Comparison of ENCODE assay signal across 40 cellular contexts in genomic region chr20:19599200-19599599, GRCh38.
"Had no signal": no experiment of that assay in that cellular context is flagged by ENCODE, and none has a peak within 500 bp of the region (broad histone marks: within the 10 kb centered on the region; RNA-seq: fewer than 3 reads in every experiment).

No MANE protein-coding gene starts in this region.

- FAIRE-seq: astrocyte, bronchial epithelial cell had no signal

- H3K36me3 Mint-ChIP-seq: activated naive CD4-positive, alpha-beta T cell treated with anti-CD3 and anti-CD28 coated beads, Interleukin-2, amount 10 ng/mL, durations not matched to agents 7 days and 5 days; activated naive CD4-positive, alpha-beta T cell treated with anti-CD3 and anti-CD28 coated beads, Interleukin-2, amount 50 U/mL, for 24 hours; activated naive CD4-positive, alpha-beta T cell treated with anti-CD3 and anti-CD28 coated beads, Interleukin-2, amount 50 U/mL, for 72 hours; activated naive CD8-positive, alpha-beta T cell; activated naive CD8-positive, alpha-beta T cell treated with anti-CD3 and anti-CD28 coated beads for 36 hours; activated naive CD8-positive, alpha-beta T cell treated with anti-CD3 and anti-CD28 coated beads, Interleukin-2, amount 10 ng/mL, durations not matched to agents 7 days and 5 days; brain had no signal

- DNase-seq: activated effector memory CD4-positive, alpha-beta T cell treated with anti-CD3 and anti-CD28 coated beads, Interleukin-2, amount 50 U/mL, for 16 hours; activated effector memory CD4-positive, alpha-beta T cell treated with Interleukin-2 at 50 U/mL for 16 hours; activated gamma-delta T cell; activated gamma-delta T cell treated with Interleukin-2 at 50 U/mL for 16 hours; activated naive CD4-positive, alpha-beta T cell; activated naive CD4-positive, alpha-beta T cell treated with anti-CD3 and anti-CD28 coated beads for 36 hours; activated naive CD4-positive, alpha-beta T cell treated with anti-CD3 and anti-CD28 coated beads, Interleukin-2, amount 10 ng/mL, durations not matched to agents 7 days and 5 days; activated naive CD4-positive, alpha-beta T cell treated with anti-CD3 and anti-CD28 coated beads, Interleukin-2, amount 50 U/mL, for 16 hours; activated naive CD4-positive, alpha-beta T cell treated with Interleukin-2 at 50 U/mL for 16 hours; activated naive CD8-positive, alpha-beta T cell treated with anti-CD3 and anti-CD28 coated beads for 36 hours; activated naive CD8-positive, alpha-beta T cell treated with anti-CD3 and anti-CD28 coated beads, Interleukin-2, amount 10 ng/mL, durations not matched to agents 7 days and 5 days; activated naive CD8-positive, alpha-beta T cell treated with anti-CD3 and anti-CD28 coated beads, Interleukin-2, amount 50 U/mL, for 24 hours; activated T-cell treated with anti-CD3 and anti-CD28 coated beads, Interleukin-2, amount 50 U/mL, for 1 hour; activated T-cell treated with anti-CD3 and anti-CD28 coated beads, Interleukin-2, amount 50 U/mL, for 24 hours; activated T-cell treated with anti-CD3 and anti-CD28 coated beads, Interleukin-2, amount 50 U/mL, for 4 hours; activated T-cell treated with anti-CD3 and anti-CD28 coated beads, Interleukin-2, amount 50 U/mL, for 48 hours; activated T-cell treated with anti-CD3 and anti-CD28 coated beads, Interleukin-2, amount 50 U/mL, for 72 hours; adrenal gland; amniotic stem cell; amygdala; anterior cingulate cortex; aorta; body of pancreas; brain microvascular endothelial cell; caudate nucleus; central memory CD4-positive, alpha-beta T cell; cerebellar nuclear complex had no signal

- H3K4me1 Mint-ChIP-seq: activated naive CD4-positive, alpha-beta T cell treated with anti-CD3 and anti-CD28 coated beads, Interleukin-2, amount 10 ng/mL, durations not matched to agents 7 days and 5 days; activated naive CD4-positive, alpha-beta T cell treated with anti-CD3 and anti-CD28 coated beads, Interleukin-2, amount 50 U/mL, for 24 hours; activated naive CD8-positive, alpha-beta T cell treated with anti-CD3 and anti-CD28 coated beads for 36 hours; activated naive CD8-positive, alpha-beta T cell treated with anti-CD3 and anti-CD28 coated beads, Interleukin-2, amount 10 ng/mL, durations not matched to agents 7 days and 5 days; activated naive CD8-positive, alpha-beta T cell treated with anti-CD3 and anti-CD28 coated beads, Interleukin-2, amount 50 U/mL, for 24 hours; activated T-helper 17 cell treated with anti-CD3 and anti-CD28 coated beads, Interleukin-2, amount 50 U/mL, for 72 hours; central memory CD8-positive, alpha-beta T cell had no signal

- ATAC-seq: activated naive CD4-positive, alpha-beta T cell treated with anti-CD3 and anti-CD28 coated beads, Interleukin-2, amount 50 U/mL, for 72 hours; activated naive CD8-positive, alpha-beta T cell treated with anti-CD3 and anti-CD28 coated beads, Interleukin-2, amount 50 U/mL, for 24 hours; activated T-cell treated with anti-CD3 and anti-CD28 coated beads, Interleukin-2, amount 50 U/mL, for 4 hours; activated T-cell treated with anti-CD3 and anti-CD28 coated beads, Interleukin-2, amount 50 U/mL, for 72 hours; activated T-helper 17 cell treated with anti-CD3 and anti-CD28 coated beads, Interleukin-2, amount 50 U/mL, for 72 hours; body of pancreas had no signal

- H3K27me3 Mint-ChIP-seq: activated naive CD4-positive, alpha-beta T cell treated with anti-CD3 and anti-CD28 coated beads, Interleukin-2, amount 10 ng/mL, durations not matched to agents 7 days and 5 days; activated naive CD8-positive, alpha-beta T cell treated with anti-CD3 and anti-CD28 coated beads for 36 hours; activated naive CD8-positive, alpha-beta T cell treated with anti-CD3 and anti-CD28 coated beads, Interleukin-2, amount 10 ng/mL, durations not matched to agents 7 days and 5 days; central memory CD8-positive, alpha-beta T cell had no signal

- H3K27ac ChIP-seq: adrenal gland, ascending aorta, body of pancreas, brain microvascular endothelial cell, breast epithelium, cardiac muscle cell had no signal

- H3K27me3 ChIP-seq: adrenal gland, ascending aorta, body of pancreas, brain microvascular endothelial cell, breast epithelium, cardiac muscle cell had no signal

- H3K27ac Mint-ChIP-seq: activated naive CD4-positive, alpha-beta T cell treated with anti-CD3 and anti-CD28 coated beads for 36 hours; activated naive CD4-positive, alpha-beta T cell treated with anti-CD3 and anti-CD28 coated beads, Interleukin-2, amount 10 ng/mL, durations not matched to agents 7 days and 5 days; activated naive CD4-positive, alpha-beta T cell treated with anti-CD3 and anti-CD28 coated beads, Interleukin-2, amount 50 U/mL, for 24 hours; activated naive CD4-positive, alpha-beta T cell treated with anti-CD3 and anti-CD28 coated beads, Interleukin-2, amount 50 U/mL, for 72 hours; activated naive CD8-positive, alpha-beta T cell; activated naive CD8-positive, alpha-beta T cell treated with anti-CD3 and anti-CD28 coated beads for 36 hours; activated naive CD8-positive, alpha-beta T cell treated with anti-CD3 and anti-CD28 coated beads, Interleukin-2, amount 10 ng/mL, durations not matched to agents 7 days and 5 days; activated naive CD8-positive, alpha-beta T cell treated with anti-CD3 and anti-CD28 coated beads, Interleukin-2, amount 50 U/mL, for 24 hours; activated T-cell treated with anti-CD3 and anti-CD28 coated beads, Interleukin-2, amount 50 U/mL, for 24 hours; activated T-cell treated with anti-CD3 and anti-CD28 coated beads, Interleukin-2, amount 50 U/mL, for 72 hours; activated T-helper 1 cell treated with anti-CD3 and anti-CD28 coated beads, Interleukin-12 subunit alpha, Interleukin-12 subunit beta, Interleukin-2, Interleukin-4 antibody, amounts not matched to agents 30 ng/mL and 10 ng/mL and 1 ng/mL, durations not matched to agents 14 hours and 24 hours and 36 hours; activated T-helper 17 cell treated with anti-CD3 and anti-CD28 coated beads, Interleukin-2, amount 50 U/mL, for 72 hours; activated T-helper 2 cell treated with anti-CD3 and anti-CD28 coated beads, Interferon-gamma antibody, Interleukin-2, Interleukin-4, amounts not matched to agents 10 μg/mL and 5 μg/mL and 100 μg/mL, durations not matched to agents 14 hours and 24 hours and 36 hours had no signal

- H3K36me3 ChIP-seq: adrenal gland, ascending aorta, brain microvascular endothelial cell, breast epithelium, cardiac muscle cell had no signal

- H3K9me3 Mint-ChIP-seq: activated naive CD4-positive, alpha-beta T cell treated with anti-CD3 and anti-CD28 coated beads for 36 hours; activated naive CD4-positive, alpha-beta T cell treated with anti-CD3 and anti-CD28 coated beads, Interleukin-2, amount 10 ng/mL, durations not matched to agents 7 days and 5 days; activated naive CD4-positive, alpha-beta T cell treated with anti-CD3 and anti-CD28 coated beads, Interleukin-2, amount 50 U/mL, for 24 hours; activated naive CD8-positive, alpha-beta T cell treated with anti-CD3 and anti-CD28 coated beads for 36 hours; activated naive CD8-positive, alpha-beta T cell treated with anti-CD3 and anti-CD28 coated beads, Interleukin-2, amount 10 ng/mL, durations not matched to agents 7 days and 5 days; activated naive CD8-positive, alpha-beta T cell treated with anti-CD3 and anti-CD28 coated beads, Interleukin-2, amount 50 U/mL, for 24 hours; activated T-cell treated with anti-CD3 and anti-CD28 coated beads, Interleukin-2, amount 50 U/mL, for 24 hours; activated T-cell treated with anti-CD3 and anti-CD28 coated beads, Interleukin-2, amount 50 U/mL, for 4 hours; activated T-cell treated with anti-CD3 and anti-CD28 coated beads, Interleukin-2, amount 50 U/mL, for 72 hours; activated T-helper 1 cell treated with anti-CD3 and anti-CD28 coated beads, Interleukin-12 subunit alpha, Interleukin-12 subunit beta, Interleukin-2, Interleukin-4 antibody, amounts not matched to agents 30 ng/mL and 10 ng/mL and 1 ng/mL, durations not matched to agents 14 hours and 24 hours and 36 hours; activated T-helper 2 cell treated with anti-CD3 and anti-CD28 coated beads, Interferon-gamma antibody, Interleukin-2, Interleukin-4, amounts not matched to agents 10 μg/mL and 5 μg/mL and 100 μg/mL, durations not matched to agents 14 hours and 24 hours and 36 hours; brain; central memory CD8-positive, alpha-beta T cell had no signal

- H3K4me3 Mint-ChIP-seq: activated naive CD4-positive, alpha-beta T cell treated with anti-CD3 and anti-CD28 coated beads for 36 hours; activated naive CD4-positive, alpha-beta T cell treated with anti-CD3 and anti-CD28 coated beads, Interleukin-2, amount 10 ng/mL, durations not matched to agents 7 days and 5 days; activated naive CD4-positive, alpha-beta T cell treated with anti-CD3 and anti-CD28 coated beads, Interleukin-2, amount 50 U/mL, for 24 hours; activated naive CD8-positive, alpha-beta T cell; activated naive CD8-positive, alpha-beta T cell treated with anti-CD3 and anti-CD28 coated beads for 36 hours; activated naive CD8-positive, alpha-beta T cell treated with anti-CD3 and anti-CD28 coated beads, Interleukin-2, amount 10 ng/mL, durations not matched to agents 7 days and 5 days; activated naive CD8-positive, alpha-beta T cell treated with anti-CD3 and anti-CD28 coated beads, Interleukin-2, amount 50 U/mL, for 24 hours; activated T-cell treated with anti-CD3 and anti-CD28 coated beads, Interleukin-2, amount 50 U/mL, for 24 hours; activated T-cell treated with anti-CD3 and anti-CD28 coated beads, Interleukin-2, amount 50 U/mL, for 4 hours; activated T-cell treated with anti-CD3 and anti-CD28 coated beads, Interleukin-2, amount 50 U/mL, for 72 hours; activated T-helper 1 cell treated with anti-CD3 and anti-CD28 coated beads, Interleukin-12 subunit alpha, Interleukin-12 subunit beta, Interleukin-2, Interleukin-4 antibody, amounts not matched to agents 30 ng/mL and 10 ng/mL and 1 ng/mL, durations not matched to agents 14 hours and 24 hours and 36 hours; activated T-helper 17 cell treated with anti-CD3 and anti-CD28 coated beads, Interleukin-2, amount 50 U/mL, for 72 hours; brain; central memory CD8-positive, alpha-beta T cell had no signal

- H3K9me3 ChIP-seq: adrenal gland, ascending aorta, body of pancreas, breast epithelium had no signal

- H3K4me3 ChIP-seq: adrenal gland, ascending aorta, body of pancreas, breast epithelium, cardiac muscle cell had no signal

- H3K4me1 ChIP-seq: adrenal gland, ascending aorta, body of pancreas, breast epithelium had no signal
